Comparison of ENCODE assay signal across 1 cellular context in the genomic region with DNA sequence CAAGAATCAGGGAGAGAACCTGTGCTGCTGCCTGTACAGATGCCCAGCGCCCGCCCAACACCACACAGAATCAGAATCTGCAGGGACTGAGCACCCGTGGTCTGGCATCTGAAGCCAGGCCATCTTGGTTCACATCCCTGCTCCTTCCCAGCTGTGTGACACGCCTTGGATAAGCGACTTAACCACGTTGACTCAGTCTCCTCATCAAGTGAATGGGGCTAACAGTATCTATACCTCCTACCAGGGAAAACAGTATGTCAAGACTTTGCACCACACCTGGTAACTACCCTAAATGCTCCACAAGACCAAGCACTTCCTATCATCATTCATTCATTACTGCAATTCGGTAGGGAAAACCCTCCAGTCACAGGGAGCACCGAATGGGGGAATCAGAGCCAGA.
TF ChIP-seq lines count a peak whose summit lies in the region.

No MANE protein-coding gene starts in this region.

TF ChIP-seq in HCT116, 20 proteins besides CTCF, POLR2A, EP300 and RAD21 (continued from another document):
- TF ChIP-seq SP1 (IDR thresholded peaks at IDR 0.05; ENCODE audit: low read depth) (no peak), ZNF274 (IDR thresholded peaks at IDR 0.05; ENCODE audit: low read depth, low read length) (no peak), SIN3A (IDR thresholded peaks at IDR 0.05; ENCODE audit: low read depth) (no peak), CEBPB (IDR thresholded peaks at IDR 0.05; ENCODE audit: low read depth) (no peak), SRF (IDR thresholded peaks at IDR 0.05; ENCODE audit: low read depth) (no peak), ELF1 (IDR thresholded peaks at IDR 0.05; ENCODE audit: borderline replicate concordance, low read depth) (no peak), TCF7L2 (IDR thresholded peaks at IDR 0.05; ENCODE audit: borderline replicate concordance, extremely low read depth, insufficient read depth, insufficient read length) (no peak), EGR1 (IDR thresholded peaks at IDR 0.05; ENCODE audit: low read depth) (no peak), EZH2phosphoT487 (IDR thresholded peaks at IDR 0.05; ENCODE audit: borderline replicate concordance) (no peak), JUND (IDR thresholded peaks at IDR 0.05) (no peak), EZH2 (IDR thresholded peaks at IDR 0.05) (no peak)
- TF ChIP-seq, protein P1, sequence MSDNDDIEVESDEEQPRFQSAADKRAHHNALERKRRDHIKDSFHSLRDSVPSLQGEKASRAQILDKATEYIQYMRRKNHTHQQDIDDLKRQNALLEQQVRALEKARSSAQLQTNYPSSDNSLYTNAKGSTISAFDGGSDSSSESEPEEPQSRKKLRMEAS (IDR thresholded peaks at IDR 0.05), result no peak
